In genomic region chr4:87093443-87094123, GRCh38 we compare ENCODE assay signal across 8 cellular contexts.
A peak's percentile ranks its signal among the peaks of the same experiment; 100 is the strongest.
DNase-seq lines count a peak whose midpoint lies in the region; ATAC-seq and TF ChIP-seq lines count a peak whose summit lies in the region.

No MANE protein-coding gene starts in this region.

- no peak overlapping the region for H3K4me3 ChIP-seq in fibroblast of pulmonary artery (replicated peaks; ENCODE audit: low read depth, low read length)

- H3K27ac Mint-ChIP-seq in osteocyte (ENCODE audit: unreplicated experiment) = peak overlapping the region; percentile 27

- peak; percentile 37 for DNase-seq in DMS153 treated with DMSO at 0.1 percent for 48 hours (lab: John Stamatoyannopoulos, UW; ENCODE audit: unreplicated experiment)
- DNase-seq in NCI-H69 (lab: John Stamatoyannopoulos, UW) = peak; percentile 76
- peak; percentile 47 for DNase-seq in activated T-cell treated with anti-CD3 and anti-CD28 coated beads, Interleukin-2, amount 50 U/mL, for 1 hour
- DNase-seq in fibroblast of pulmonary artery (ENCODE audit: low read depth) = peak; percentile 67
- DNase-seq in osteocyte (ENCODE audit: extremely low spot score, unreplicated experiment) = no peak
- no peak for DNase-seq in amniotic stem cell (lab: John Stamatoyannopoulos, UW)

- peaks cover 11% of the 10 kb centered on the region for H3K36me3 Mint-ChIP-seq in osteocyte (ENCODE audit: unreplicated experiment)

- no peak overlapping the region for H3K4me3 Mint-ChIP-seq in osteocyte (ENCODE audit: unreplicated experiment)

- H3K27me3 Mint-ChIP-seq in osteocyte (ENCODE audit: unreplicated experiment) = no peaks in the 10 kb centered on the region

- TF ChIP-seq CTCF in fibroblast of pulmonary artery (IDR thresholded peaks at IDR 0.05; ENCODE audit: low read length, missing control alignments) = peak; percentile 56
- peak; percentile 75 for TF ChIP-seq CTCF in osteocyte (IDR thresholded peaks at IDR 0.05)

- no peaks in the 10 kb centered on the region for H3K9me3 Mint-ChIP-seq in osteocyte (ENCODE audit: unreplicated experiment)

- ATAC-seq in GM19438 (IDR thresholded peaks at IDR 0.05; ENCODE audit: low read depth, unreplicated experiment) = peak; percentile 90
- ATAC-seq in HG03432 (IDR thresholded peaks at IDR 0.05; ENCODE audit: unreplicated experiment) = peak; percentile 88

- peaks cover 13% of the 10 kb centered on the region for H3K4me1 Mint-ChIP-seq in osteocyte (ENCODE audit: unreplicated experiment)

Comparison
In these comparisons a context has a peak if more than half of its experiments do, and no peak if none do; other contexts are left out.
1. DNase-seq: peak in DMS153 treated with DMSO at 0.1 percent for 48 hours (single experiment), NCI-H69 (single experiment), activated T-cell treated with anti-CD3 and anti-CD28 coated beads, Interleukin-2, amount 50 U/mL, for 1 hour (single experiment) and fibroblast of pulmonary artery (single experiment); none in osteocyte (single experiment) and amniotic stem cell (single experiment).